ENCODE assay signal across 8 cellular contexts in genomic region chr3:11642455-11643162, GRCh38. TPM values are rescaled to one million over a fixed set of nuclear protein-coding genes. Genes with fewer than 3 reads are reported as not detected.
DNase-seq lines count a peak whose midpoint lies in the region; ATAC-seq and TF ChIP-seq lines count a peak whose summit lies in the region.

No MANE protein-coding gene starts in this region.

- no peaks in the 10 kb centered on the region for H3K9me3 ChIP-seq in psoas muscle
- H3K9me3 ChIP-seq in vagina = no peaks in the 10 kb centered on the region

- in situ Hi-C loops in G401 (cut with HindIII; ENCODE audit: low sequenced_read_pairs) = no loop called here

- peak overlapping the region; percentile 76 for H3K4me3 ChIP-seq in psoas muscle
- H3K4me3 ChIP-seq in vagina = peak overlapping the region; percentile 59 to 68

- intact Hi-C loops in left ventricle myocardium superior (cut with micrococcal nuclease) = no loop called here
- intact Hi-C loops in psoas muscle (cut with DNase I) = loop anchor here (2.0 to 5.0 kb wide), 5 partner anchors 40 to 175 kb away; no protein-coding TSS in a partner anchor
- intact Hi-C loops in vagina (cut with DNase I) = loop anchor here (10.0 kb wide), 1 partner anchor 88 kb away; no protein-coding TSS in a partner anchor

- H3K27ac ChIP-seq in psoas muscle = peak overlapping the region; percentile 98
- peak overlapping the region; percentile 87 for H3K27ac ChIP-seq in vagina

- peaks cover 19 to 32% (median 28%) of the 10 kb centered on the region in 3 donors for H3K4me1 Mint-ChIP-seq in IgD-negative memory B cell

- no peaks in the 10 kb centered on the region for H3K36me3 Mint-ChIP-seq in IgD-negative memory B cell

- no peaks in the 10 kb centered on the region for H3K27me3 ChIP-seq in psoas muscle (ENCODE audit: insufficient read depth in 3 of 3, low read length in 2 of 3)
- H3K27me3 ChIP-seq in vagina = no peaks in the 10 kb centered on the region

- WGBS in psoas muscle, 3 donors = 0 to 1% (median 1%) methylated on average over 41 of the region's 41 CpGs

- no peaks in the 10 kb centered on the region for H3K9me3 Mint-ChIP-seq in IgD-negative memory B cell

- no peak for TF ChIP-seq POLR2A in vagina (IDR thresholded peaks at IDR 0.05)

- H3K4me3 Mint-ChIP-seq in IgD-negative memory B cell = peak overlapping the region; percentile 96 to 100 (median 98)

- DNase-seq in G401 (ENCODE audit: low spot score) (peak; percentile 44), SW 1271 (lab: John Stamatoyannopoulos, UW) (peak; percentile 36 to 85), amniotic epithelial cell (ENCODE audit: low read depth) (peak; percentile 90), left ventricle myocardium superior (peak; percentile 89), psoas muscle (peak; percentile 83 to 93), vagina (ENCODE audit: extremely low spot score in 2 of 2) (no peak)

- H3K27ac Mint-ChIP-seq in IgD-negative memory B cell = peak overlapping the region; percentile 72 to 91 (median 87)

- H3K36me3 ChIP-seq in psoas muscle (ENCODE audit: insufficient read depth in 1 of 2, low read depth in 1 of 2) (no peaks in the 10 kb centered on the region), vagina (no peaks in the 10 kb centered on the region)

- peaks cover 38% of the 10 kb centered on the region for H3K4me1 ChIP-seq in psoas muscle
- peaks cover 47% of the 10 kb centered on the region for H3K4me1 ChIP-seq in vagina

- TF ChIP-seq CTCF in psoas muscle (IDR thresholded peaks at IDR 0.05) (no peak), vagina (IDR thresholded peaks at IDR 0.05) (no peak)

- ATAC-seq in GM21619 (IDR thresholded peaks at IDR 0.05; ENCODE audit: unreplicated experiment) (peak; percentile 65), left ventricle myocardium superior (peak; percentile 84), psoas muscle (peak; percentile 79 to 83 (median 80))

- peaks cover 1% of the 10 kb centered on the region for H3K27me3 Mint-ChIP-seq in IgD-negative memory B cell

RNA-seq across cellular contexts. Expression of gene VGLL4, which starts 1.1 kb away (rescaled TPM):
- total RNA-seq in G401 (2014; rRNA removed; shearing (Covaris generic)) = 84.7 and 93.2 TPM in 2 replicates
- polyA plus RNA-seq in IgD-negative memory B cell (28.6 TPM), psoas muscle (10 to 100 TPM in 1 of 3 donors, 1 to 10 TPM in 2; 8.0 to 14.5 (median 8.3) TPM)
- total RNA-seq in left ventricle myocardium superior (26.2 TPM), psoas muscle (10 to 100 TPM; 11.2 to 14.8 (median 12.7) TPM), vagina (99.4 TPM)

Comparison
In these comparisons a context has a peak if more than half of its experiments do, and no peak if none do; other contexts are left out.
1. DNase-seq: peak in G401 (single experiment), SW 1271 (2 of 2), amniotic epithelial cell (single experiment), left ventricle myocardium superior (single experiment) and psoas muscle (2 of 2); none in vagina (0 of 2).
2. Peak in every context shown above with its lines, with median percentiles within 50 percentile points of each other: ATAC-seq.